ENCODE assay signal across 10 cellular contexts in genomic region chr12:65656904-65657351, GRCh38.
DNase-seq lines count a peak whose midpoint lies in the region; ATAC-seq, FAIRE-seq and TF ChIP-seq lines count a peak whose summit lies in the region.
"Had no signal": no experiment of that assay in that cellular context is flagged by ENCODE, and none has a peak within 500 bp of the region (broad histone marks: within the 10 kb centered on the region; RNA-seq: fewer than 3 reads in every experiment).

No MANE protein-coding gene starts in this region.

- H3K4me1 Mint-ChIP-seq in activated CD8-positive, alpha-beta T cell treated with anti-CD3 and anti-CD28 coated beads for 36 hours (ENCODE audit: low read depth), result peaks cover 24% of the 10 kb centered on the region
- H3K4me1 Mint-ChIP-seq: naive thymus-derived CD8-positive, alpha-beta T cell had no signal

- H3K4me1 ChIP-seq in keratinocyte (ENCODE audit: control insufficient read depth, extremely low read depth, insufficient read depth, low read length), result peaks cover 53% of the 10 kb centered on the region

- POLR2A ChIA-PET in activated CD8-positive, alpha-beta T cell treated with anti-CD3 and anti-CD28 coated beads for 36 hours (lab: Charles Lee), result interaction anchor here (1.0 kb wide), 1 partner anchor 11 kb away, joined by 4 read pairs; no protein-coding TSS in a partner anchor

- CTCF ChIA-PET in activated CD8-positive, alpha-beta T cell treated with anti-CD3 and anti-CD28 coated beads for 36 hours (lab: Charles Lee), result no interaction called here

- H3K27me3 Mint-ChIP-seq in activated CD8-positive, alpha-beta T cell treated with anti-CD3 and anti-CD28 coated beads for 36 hours, result peaks cover 37% of the 10 kb centered on the region

- no peaks in the 10 kb centered on the region for H3K27me3 ChIP-seq in keratinocyte (ENCODE audit: control insufficient read depth, extremely low read depth, insufficient read depth, low read length)

- H3K4me2 ChIP-seq in keratinocyte (ENCODE audit: control insufficient read depth, extremely low read depth, insufficient read depth, low read depth, low read length), result peak overlapping the region; percentile 50

- dilution Hi-C loops in keratinocyte (cut with MboI; ENCODE audit: extremely low pct_ligation_motif_present, low sequenced_read_pairs), result no loop called here

- FAIRE-seq in HTR-8/SVneo (lab: Jason Lieb, UNC), result no peak
- peak; percentile 80 for FAIRE-seq in keratinocyte (lab: Jason Lieb, UNC)

- no peak overlapping the region for H2AFZ ChIP-seq in keratinocyte (ENCODE audit: control insufficient read depth, low read length)

- H3K79me2 ChIP-seq in keratinocyte (ENCODE audit: control insufficient read depth, insufficient read depth, low read length), result no peaks in the 10 kb centered on the region

- H3K36me3 ChIP-seq in keratinocyte (ENCODE audit: control insufficient read depth in 2 of 2, extremely low read depth in 1 of 2, insufficient read depth in 2 of 2, low read length in 2 of 2), result no peaks in the 10 kb centered on the region

- no peak overlapping the region for H3K4me3 Mint-ChIP-seq in activated CD8-positive, alpha-beta T cell treated with anti-CD3 and anti-CD28 coated beads for 36 hours
- H3K4me3 Mint-ChIP-seq: naive thymus-derived CD8-positive, alpha-beta T cell had no signal

- no peaks in the 10 kb centered on the region for H4K20me1 ChIP-seq in keratinocyte (ENCODE audit: control insufficient read depth, extremely low read depth, insufficient read depth, low read length)

- H3K27ac ChIP-seq in keratinocyte (ENCODE audit: control insufficient read depth, insufficient read depth, low read length), result peak overlapping the region; percentile 94
- H3K27ac ChIP-seq: coronary artery had no signal

- no peak for TF ChIP-seq CTCF in activated CD8-positive, alpha-beta T cell treated with anti-CD3 and anti-CD28 coated beads for 36 hours (IDR thresholded peaks at IDR 0.05)
- TF ChIP-seq CTCF in keratinocyte (optimal IDR thresholded peaks at IDR 0.05 in 1 of 3, IDR thresholded peaks at IDR 0.05 in 1 of 3, conservative IDR thresholded peaks at IDR 0.05 in 1 of 3; ENCODE audit: extremely low read depth in 1 of 3, insufficient read depth in 2 of 3, low read length in 3 of 3), result no peak

- no peaks in the 10 kb centered on the region for H3K36me3 Mint-ChIP-seq in activated CD8-positive, alpha-beta T cell treated with anti-CD3 and anti-CD28 coated beads for 36 hours (ENCODE audit: low read depth)
- H3K36me3 Mint-ChIP-seq: naive thymus-derived CD8-positive, alpha-beta T cell had no signal

- no peaks in the 10 kb centered on the region for H3K9me3 ChIP-seq in keratinocyte (ENCODE audit: control insufficient read depth, low read depth, low read length)

- no peak overlapping the region for H3K27ac Mint-ChIP-seq in activated CD8-positive, alpha-beta T cell treated with anti-CD3 and anti-CD28 coated beads for 36 hours
- H3K27ac Mint-ChIP-seq: naive thymus-derived CD8-positive, alpha-beta T cell had no signal

- intact Hi-C loops in activated CD8-positive, alpha-beta T cell treated with anti-CD3 and anti-CD28 coated beads for 36 hours (cut with micrococcal nuclease), result loop anchor here (1.0 kb wide), 1 partner anchor 9 kb away; no protein-coding TSS in a partner anchor

- peak overlapping the region; percentile 55 for H3K9ac ChIP-seq in keratinocyte (ENCODE audit: control insufficient read depth, extremely low read depth, insufficient read depth, low read length)

- H3K9me3 Mint-ChIP-seq in activated CD8-positive, alpha-beta T cell treated with anti-CD3 and anti-CD28 coated beads for 36 hours, result peaks cover 2% of the 10 kb centered on the region

- DNase-seq in COLO829 (ENCODE audit: low spot score) (peak; percentile 79), HTR-8/SVneo (ENCODE audit: insufficient read length, low spot score) (peak; percentile 44), keratinocyte (ENCODE audit: low read depth, low spot score) (no peak), NCI-H510A (lab: John Stamatoyannopoulos, UW) (no peak)
- peak; percentile 42 for DNase-seq in activated CD8-positive, alpha-beta T cell treated with anti-CD3 and anti-CD28 coated beads for 36 hours
- DNase-seq: naive thymus-derived CD8-positive, alpha-beta T cell had no signal

- H3K9me1 ChIP-seq in keratinocyte (ENCODE audit: control insufficient read depth, extremely low read depth, insufficient read depth, low read length), result no peaks in the 10 kb centered on the region

- ATAC-seq in activated CD8-positive, alpha-beta T cell treated with anti-CD3 and anti-CD28 coated beads for 36 hours, result peak; percentile 90
- no peak for ATAC-seq in HG03095 (IDR thresholded peaks at IDR 0.05; ENCODE audit: unreplicated experiment)
- ATAC-seq in HG02885 (IDR thresholded peaks at IDR 0.05; ENCODE audit: poor library complexity, unreplicated experiment), result no peak
- no peak for ATAC-seq in GM18517 (IDR thresholded peaks at IDR 0.05; ENCODE audit: unreplicated experiment)
- ATAC-seq: naive thymus-derived CD8-positive, alpha-beta T cell had no signal

- H3K4me3 ChIP-seq in keratinocyte (ENCODE audit: control insufficient read depth in 2 of 3, extremely low read depth in 1 of 3, insufficient read depth in 2 of 3, low read depth in 1 of 3, low read length in 3 of 3), result no peak overlapping the region
- H3K4me3 ChIP-seq: coronary artery had no signal

Comparison
In these comparisons a context has a peak if more than half of its experiments do, and no peak if none do; other contexts are left out.
1. DNase-seq: peak in COLO829 (single experiment), HTR-8/SVneo (single experiment) and activated CD8-positive, alpha-beta T cell treated with anti-CD3 and anti-CD28 coated beads for 36 hours (single experiment); none in keratinocyte (single experiment) and NCI-H510A (single experiment).